Comparison of ENCODE assay signal across 8 cellular contexts in genomic region chr7:74094224-74095095, GRCh38. TPM values are rescaled to one million over a fixed set of nuclear protein-coding genes. Genes with fewer than 3 reads are reported as not detected.
DNase-seq lines count a peak whose midpoint lies in the region; TF ChIP-seq lines count a peak whose summit lies in the region.

No MANE protein-coding gene starts in this region.

- H3K9me3 Mint-ChIP-seq in endothelial cell (ENCODE audit: unreplicated experiment), result no peaks in the 10 kb centered on the region

- H3K36me3 Mint-ChIP-seq in endothelial cell (ENCODE audit: low read depth, unreplicated experiment), result peaks cover 14% of the 10 kb centered on the region

- peaks cover 9% of the 10 kb centered on the region for H3K4me1 Mint-ChIP-seq in endothelial cell (ENCODE audit: unreplicated experiment)

- no peak for TF ChIP-seq CTCF in endothelial cell (IDR thresholded peaks at IDR 0.05; ENCODE audit: unreplicated experiment)

- peak overlapping the region; percentile 32 for H3K4me3 ChIP-seq in H7 (ENCODE audit: insufficient read depth, low read depth, low read length)

- H3K27me3 Mint-ChIP-seq in endothelial cell (ENCODE audit: unreplicated experiment), result peaks cover 5% of the 10 kb centered on the region

- H3K27me3 ChIP-seq in H7 (ENCODE audit: control insufficient read depth, insufficient read depth, low read length), result no peaks in the 10 kb centered on the region

- peak; percentile 80 for DNase-seq in GDM1 (lab: John Stamatoyannopoulos, UW)
- peak; percentile 96 for DNase-seq in H7
- peak; percentile 31 for DNase-seq in NCI-H2107 (lab: John Stamatoyannopoulos, UW)
- DNase-seq in activated CD8-positive, alpha-beta memory T cell treated with anti-CD3 and anti-CD28 coated beads for 24 hours, result peak; percentile 90
- DNase-seq in endothelial cell (ENCODE audit: low spot score), result peak; percentile 18
- peak; percentile 76 for DNase-seq in mucosa of gallbladder (ENCODE audit: low spot score)
- peak; percentile 68 for DNase-seq in stimulated activated CD8-positive, alpha-beta memory T cell treated with anti-CD3 and anti-CD28 coated beads, Interleukin-4, amount 100 ng/mL, for 24 hours (ENCODE audit: low read depth)
- DNase-seq in NCI-H774 (lab: John Stamatoyannopoulos, UW), result no peak

- H3K27ac Mint-ChIP-seq in endothelial cell (ENCODE audit: unreplicated experiment), result no peak overlapping the region

- H3K36me3 ChIP-seq in H7 (replicated peaks; ENCODE audit: control insufficient read depth, insufficient read depth, low read length), result peaks cover 18% of the 10 kb centered on the region

- H3K4me3 Mint-ChIP-seq in endothelial cell (ENCODE audit: unreplicated experiment), result peak overlapping the region; percentile 78

RNA-seq across cellular contexts. Expression of gene LIMK1, which starts 10.9 kb away (rescaled TPM):
- 99.4 and 108 TPM in 2 replicates for total RNA-seq in H7 (2014; rRNA removed; shearing (Covaris generic))
- 51.0 TPM for total RNA-seq in endothelial cell (ENCODE audit: unreplicated experiment)
- total RNA-seq in mucosa of gallbladder, result 26.9 TPM
